In genomic region chr2:46009315-46009714, GRCh38 we compare ENCODE assay signal across 20 cellular contexts.
"Had no signal": no experiment of that assay in that cellular context is flagged by ENCODE, and none has a peak within 500 bp of the region (broad histone marks: within the 10 kb centered on the region; RNA-seq: fewer than 3 reads in every experiment).

No MANE protein-coding gene starts in this region.

- H3K27me3 ChIP-seq: brain microvascular endothelial cell, cardiac muscle cell had no signal

- DNase-seq: activated CD4-positive, alpha-beta memory T cell treated with anti-CD3 and anti-CD28 coated beads for 36 hours; activated CD4-positive, alpha-beta T cell treated with anti-CD3 and anti-CD28 coated beads, Interleukin-2, amount 10 ng/mL, durations not matched to agents 7 days and 5 days; activated CD4-positive, CD25-positive, alpha-beta regulatory T cell; activated CD8-positive, alpha-beta memory T cell treated with anti-CD3 and anti-CD28 coated beads for 24 hours; activated effector memory CD4-positive, alpha-beta T cell treated with anti-CD3 and anti-CD28 coated beads, Interleukin-2, amount 50 U/mL, for 16 hours; activated naive CD4-positive, alpha-beta T cell treated with Interleukin-2 at 50 U/mL for 16 hours; activated T-cell treated with anti-CD3 and anti-CD28 coated beads, Interleukin-2, amount 50 U/mL, for 4 hours; cerebellar nuclear complex; NCI-H1105 treated with DMSO at 0.1 percent for 48 hours; NCI-H1436 treated with DMSO at 0.1 percent for 48 hours; NCI-H187; NCI-H2081; NCI-H510A treated with DMSO at 0.1 percent for 48 hours; NCI-H69; T-helper 1 cell had no signal

- H3K4me3 ChIP-seq: cardiac muscle cell, SK-N-MC had no signal

- ATAC-seq: activated T-cell treated with anti-CD3 and anti-CD28 coated beads, Interleukin-2, amount 50 U/mL, for 4 hours; Right ventricle myocardium inferior had no signal

- H3K27ac ChIP-seq: brain microvascular endothelial cell, cardiac muscle cell, SK-N-MC, VCaP had no signal

- H3K36me3 ChIP-seq: brain microvascular endothelial cell had no signal
